10 cellular contexts compared by ENCODE assay signal in genomic region chr5:134006119-134006514, GRCh38. TPM values are rescaled to one million over a fixed set of nuclear protein-coding genes. Genes with fewer than 3 reads are reported as not detected.
DNase-seq lines count a peak whose midpoint lies in the region; ATAC-seq and TF ChIP-seq lines count a peak whose summit lies in the region.
"Had no signal": no experiment of that assay in that cellular context is flagged by ENCODE, and none has a peak within 500 bp of the region (broad histone marks: within the 10 kb centered on the region; RNA-seq: fewer than 3 reads in every experiment).

No MANE protein-coding gene starts in this region.

- CTCF ChIA-PET in MCF 10A (lab: Yijun Ruan, JAX), result interaction anchor here (0.6 to 1.5 kb wide), 3 partner anchors 20 to 583 kb away, joined by 4 to 8 read pairs (median 4); no protein-coding TSS in a partner anchor

- H3K27ac Mint-ChIP-seq in activated T-cell treated with anti-CD3 and anti-CD28 coated beads, Interleukin-2, amount 50 U/mL, for 72 hours, result no peak overlapping the region
- H3K27ac Mint-ChIP-seq in MCF 10A (ENCODE audit: low read depth, unreplicated experiment) (peak overlapping the region; percentile 95), type B pancreatic cell (peak overlapping the region; percentile 81)

- H3K36me3 ChIP-seq in mucosa of rectum (ENCODE audit: control insufficient read depth in 2 of 2, insufficient read depth in 2 of 2, low read length in 2 of 2), result peaks cover 1 to 7% of the 10 kb centered on the region in 2 donors

- no peaks in the 10 kb centered on the region for H3K27me3 ChIP-seq in mucosa of rectum (ENCODE audit: control insufficient read depth in 2 of 2, insufficient read depth in 2 of 2, low read length in 2 of 2)

- ATAC-seq in activated T-cell treated with anti-CD3 and anti-CD28 coated beads, Interleukin-2, amount 50 U/mL, for 72 hours (replicated peaks in 1 of 2), result no peak
- ATAC-seq in GM18907 (IDR thresholded peaks at IDR 0.05; ENCODE audit: unreplicated experiment), result no peak

- DNase-seq in activated T-cell treated with anti-CD3 and anti-CD28 coated beads, Interleukin-2, amount 50 U/mL, for 72 hours, result no peak
- DNase-seq in activated T-cell treated with anti-CD3 and anti-CD28 coated beads, Interleukin-2, amount 50 U/mL, for 1 hour, result no peak
- no peak for DNase-seq in MCF 10A (ENCODE audit: unreplicated experiment)
- no peak for DNase-seq in type B pancreatic cell (ENCODE audit: extremely low spot score, unreplicated experiment)
- no peak for DNase-seq in cerebellum (ENCODE audit: low spot score)
- DNase-seq in NCI-H2196 treated with DMSO at 0.1 percent for 48 hours (lab: John Stamatoyannopoulos, UW; ENCODE audit: unreplicated experiment), result no peak
- DNase-seq: activated gamma-delta T cell, NCI-H446 had no signal

- peaks cover 40% of the 10 kb centered on the region for H3K4me1 Mint-ChIP-seq in activated T-cell treated with anti-CD3 and anti-CD28 coated beads, Interleukin-2, amount 50 U/mL, for 72 hours (ENCODE audit: low read depth)
- peaks cover 31% of the 10 kb centered on the region for H3K4me1 Mint-ChIP-seq in MCF 10A (ENCODE audit: insufficient read depth, unreplicated experiment)
- peaks cover 25% of the 10 kb centered on the region for H3K4me1 Mint-ChIP-seq in type B pancreatic cell (ENCODE audit: unreplicated experiment)

- peak overlapping the region; percentile 72 to 94 for H3K9ac ChIP-seq in mucosa of rectum (ENCODE audit: low read depth in 1 of 2, low read length in 2 of 2)

- no peaks in the 10 kb centered on the region for H3K9me3 ChIP-seq in mucosa of rectum (ENCODE audit: control insufficient read depth in 2 of 2, low read length in 2 of 2)

- H3K27ac ChIP-seq in mucosa of rectum (ENCODE audit: low read depth in 2 of 2, low read length in 2 of 2), result peak overlapping the region; percentile 98

- H3K27me3 Mint-ChIP-seq in activated T-cell treated with anti-CD3 and anti-CD28 coated beads, Interleukin-2, amount 50 U/mL, for 72 hours (ENCODE audit: low read depth), result no peaks in the 10 kb centered on the region
- no peaks in the 10 kb centered on the region for H3K27me3 Mint-ChIP-seq in MCF 10A (ENCODE audit: insufficient read depth, unreplicated experiment)
- no peaks in the 10 kb centered on the region for H3K27me3 Mint-ChIP-seq in type B pancreatic cell

- H3K4me1 ChIP-seq in mucosa of rectum (ENCODE audit: control insufficient read depth in 2 of 2, insufficient read depth in 2 of 2, low read length in 2 of 2), result peaks cover 21 to 32% of the 10 kb centered on the region in 2 donors

- peaks cover 2 to 9% of the 10 kb centered on the region in 2 donors for H3K36me3 Mint-ChIP-seq in activated T-cell treated with anti-CD3 and anti-CD28 coated beads, Interleukin-2, amount 50 U/mL, for 72 hours (ENCODE audit: insufficient read depth in 2 of 2)
- peaks cover 13% of the 10 kb centered on the region for H3K36me3 Mint-ChIP-seq in MCF 10A (ENCODE audit: insufficient read depth, unreplicated experiment)
- peaks cover 8% of the 10 kb centered on the region for H3K36me3 Mint-ChIP-seq in type B pancreatic cell

- H3K9me3 Mint-ChIP-seq in activated T-cell treated with anti-CD3 and anti-CD28 coated beads, Interleukin-2, amount 50 U/mL, for 72 hours, result no peaks in the 10 kb centered on the region
- H3K9me3 Mint-ChIP-seq in MCF 10A (ENCODE audit: unreplicated experiment) (no peaks in the 10 kb centered on the region), type B pancreatic cell (no peaks in the 10 kb centered on the region)

- POLR2A ChIA-PET in MCF 10A (lab: Yijun Ruan, JAX), result interaction anchor here (4.1 kb wide), 1 partner anchor 219 kb away, joined by 27 read pairs; the partner anchor contains the start of gene PPP2CA

- TF ChIP-seq CTCF in MCF 10A (IDR thresholded peaks at IDR 0.05; ENCODE audit: unreplicated experiment), result no peak
- TF ChIP-seq CTCF in type B pancreatic cell (conservative IDR thresholded peaks at IDR 0.05), result no peak

- H3K4me3 ChIP-seq in mucosa of rectum (ENCODE audit: low read length in 2 of 2), result peak overlapping the region; percentile 78 to 81

- BruUV-seq in MCF 10A (replicated peaks; lab: Mats Ljungman, UMichigan), result no TSS peak

- intact Hi-C loops in MCF 10A (cut with micrococcal nuclease), result no loop called here

- H3K4me3 Mint-ChIP-seq in activated T-cell treated with anti-CD3 and anti-CD28 coated beads, Interleukin-2, amount 50 U/mL, for 72 hours, result peak overlapping the region; percentile 89 to 99
- H3K4me3 Mint-ChIP-seq in MCF 10A (ENCODE audit: unreplicated experiment) (peak overlapping the region; percentile 90), type B pancreatic cell (peak overlapping the region; percentile 94)

RNA-seq across cellular contexts. Expression of gene VDAC1, which starts 1.3 kb away (rescaled TPM):
- total RNA-seq in activated T-cell treated with anti-CD3 and anti-CD28 coated beads, Interleukin-2, amount 50 U/mL, for 72 hours, result 100 to 1,000 TPM; 252 to 258 TPM
- total RNA-seq in MCF 10A (2022) (262 and 334 TPM in 2 replicates), type B pancreatic cell (ENCODE audit: low replicate concordance) (186 and 219 TPM in 2 replicates), cerebellum (123 TPM)

RNA-seq across cellular contexts. Expression of gene C5orf15, which starts 37.7 kb away (rescaled TPM):
- total RNA-seq in activated T-cell treated with anti-CD3 and anti-CD28 coated beads, Interleukin-2, amount 50 U/mL, for 72 hours, result 10 to 100 TPM; 21.8 to 22.8 TPM
- total RNA-seq in MCF 10A (2022) (35.1 and 53.2 TPM in 2 replicates), type B pancreatic cell (ENCODE audit: low replicate concordance) (47.2 and 49.6 TPM in 2 replicates), cerebellum (35.7 TPM)
